In genomic region chr19:46536391-46536790, GRCh38 we compare ENCODE assay signal across 27 cellular contexts. TPM values are rescaled to one million over a fixed set of nuclear protein-coding genes. Genes with fewer than 3 reads are reported as not detected.
"Had no signal": no experiment of that assay in that cellular context is flagged by ENCODE, and none has a peak within 500 bp of the region (broad histone marks: within the 10 kb centered on the region; RNA-seq: fewer than 3 reads in every experiment).

No MANE protein-coding gene starts in this region.

- H3K4me1 Mint-ChIP-seq: activated CD4-positive, alpha-beta memory T cell treated with anti-CD3 and anti-CD28 coated beads, Interleukin-2, amount 10 ng/mL, durations not matched to agents 7 days and 5 days had no signal

- ATAC-seq: K562 had no signal

- H3K27me3 Mint-ChIP-seq: activated naive CD4-positive, alpha-beta T cell treated with anti-CD3 and anti-CD28 coated beads, Interleukin-2, amount 50 U/mL, for 24 hours had no signal

- H3K4me3 Mint-ChIP-seq: activated B cell treated with CpG ODN at 0.5 μM for 24 hours; activated CD4-positive, alpha-beta memory T cell treated with anti-CD3 and anti-CD28 coated beads, Interleukin-2, amount 10 ng/mL, durations not matched to agents 7 days and 5 days; activated naive CD4-positive, alpha-beta T cell treated with anti-CD3 and anti-CD28 coated beads, Interleukin-2, amount 50 U/mL, for 24 hours; activated naive CD8-positive, alpha-beta T cell treated with anti-CD3 and anti-CD28 coated beads, Interleukin-2, amount 10 ng/mL, durations not matched to agents 7 days and 5 days; central memory CD8-positive, alpha-beta T cell had no signal

- H3K27ac Mint-ChIP-seq: activated B cell treated with CpG ODN at 0.5 μM for 24 hours; activated CD4-positive, alpha-beta memory T cell treated with anti-CD3 and anti-CD28 coated beads, Interleukin-2, amount 10 ng/mL, durations not matched to agents 7 days and 5 days; activated naive CD4-positive, alpha-beta T cell treated with anti-CD3 and anti-CD28 coated beads, Interleukin-2, amount 50 U/mL, for 24 hours; activated naive CD8-positive, alpha-beta T cell treated with anti-CD3 and anti-CD28 coated beads, Interleukin-2, amount 10 ng/mL, durations not matched to agents 7 days and 5 days had no signal

- DNase-seq: activated B cell treated with CpG ODN at 0.5 μM for 24 hours; activated CD4-positive, alpha-beta memory T cell treated with anti-CD3 and anti-CD28 coated beads, Interleukin-2, amount 10 ng/mL, durations not matched to agents 7 days and 5 days; activated CD4-positive, alpha-beta T cell treated with anti-CD3 and anti-CD28 coated beads for 4 hours; activated CD4-positive, CD25-positive, alpha-beta regulatory T cell treated with anti-CD3 and anti-CD28 coated beads, Interleukin-2, amount 50 U/mL, for 72 hours; activated gamma-delta T cell; activated naive CD4-positive, alpha-beta T cell treated with Interleukin-2 at 50 U/mL for 16 hours; activated naive CD8-positive, alpha-beta T cell treated with anti-CD3 and anti-CD28 coated beads, Interleukin-2, amount 10 ng/mL, durations not matched to agents 7 days and 5 days; activated T-cell treated with anti-CD3 and anti-CD28 coated beads, Interleukin-2, amount 50 U/mL, for 48 hours; amygdala; IMR-90; NCI-H1105 treated with DMSO at 0.1 percent for 48 hours; NCI-H1436; NCI-H1694; NCI-H1930; NCI-H345; NCI-H524 treated with DMSO at 0.1 percent for 48 hours; NCI-H748 treated with DMSO at 0.1 percent for 48 hours; OCI-M1; Right ventricle myocardium superior; SW 1271; T-helper 1 cell; T-helper 2 cell; T-helper 9 cell had no signal

- H3K9me3 Mint-ChIP-seq: activated B cell treated with CpG ODN at 0.5 μM for 24 hours; activated CD4-positive, alpha-beta memory T cell treated with anti-CD3 and anti-CD28 coated beads, Interleukin-2, amount 10 ng/mL, durations not matched to agents 7 days and 5 days; activated naive CD4-positive, alpha-beta T cell treated with anti-CD3 and anti-CD28 coated beads, Interleukin-2, amount 50 U/mL, for 24 hours; activated naive CD8-positive, alpha-beta T cell treated with anti-CD3 and anti-CD28 coated beads, Interleukin-2, amount 10 ng/mL, durations not matched to agents 7 days and 5 days; central memory CD8-positive, alpha-beta T cell had no signal

- H3K36me3 Mint-ChIP-seq: activated naive CD4-positive, alpha-beta T cell treated with anti-CD3 and anti-CD28 coated beads, Interleukin-2, amount 50 U/mL, for 24 hours; activated naive CD8-positive, alpha-beta T cell treated with anti-CD3 and anti-CD28 coated beads, Interleukin-2, amount 10 ng/mL, durations not matched to agents 7 days and 5 days had no signal

RNA-seq across cellular contexts. Expression of gene PNMA8B, which starts 40.7 kb away (rescaled TPM):
- total RNA-seq: K562, NCI-H460 had no signal
